In genomic region chr1:150293433-150294253, GRCh38 we compare ENCODE assay signal across 1 cellular context.
TF ChIP-seq lines count a peak whose summit lies in the region.

TSS of gene MRPS21 (plus strand) at chr1:150293861. CDS start at chr1:150294367, 506 bp downstream.

TF ChIP-seq in SK-N-SH, 30 proteins besides CTCF, POLR2A, EP300 and RAD21 (continued from another document):
- TF ChIP-seq USF1 (IDR thresholded peaks at IDR 0.05; ENCODE audit: borderline replicate concordance, low read depth) (no peak), REST (IDR thresholded peaks at IDR 0.05; ENCODE audit: low read depth, low read length) (0 out of 2 replicates have a peak, but pooled peaks have one; percentile 60), FOXJ3 (CRISPR knock-in tag; IDR thresholded peaks at IDR 0.05) (no peak), FOSL2 (IDR thresholded peaks at IDR 0.05; ENCODE audit: borderline replicate concordance, low read depth) (no peak), EZH2phosphoT487 (IDR thresholded peaks at IDR 0.05; ENCODE audit: borderline replicate concordance, low read depth) (no peak), TEAD4 (IDR thresholded peaks at IDR 0.05; ENCODE audit: borderline replicate concordance, insufficient read depth) (no peak), TCF12 (IDR thresholded peaks at IDR 0.05) (no peak)
TF ChIP-seq in SK-N-SH: peak in this region for 12.
